Comparison of ENCODE assay signal across 15 cellular contexts in genomic region chr12:32435921-32436710, GRCh38. TPM values are rescaled to one million over a fixed set of nuclear protein-coding genes. Genes with fewer than 3 reads are reported as not detected.
DNase-seq lines count a peak whose midpoint lies in the region; ATAC-seq and TF ChIP-seq lines count a peak whose summit lies in the region.
"Had no signal": no experiment of that assay in that cellular context is flagged by ENCODE, and none has a peak within 500 bp of the region (broad histone marks: within the 10 kb centered on the region; RNA-seq: fewer than 3 reads in every experiment).

No MANE protein-coding gene starts in this region.

- H3K36me3 Mint-ChIP-seq in H9 (ENCODE audit: insufficient read depth in 1 of 3, low read depth in 3 of 3) = peaks cover 5 to 28% (median 14%) of the 10 kb centered on the region in 3 experiments; a peak in 5 of 7 replicates
- 0 out of 2 replicates have a peak, but pooled peaks cover 4% of the 10 kb centered on the region for H3K36me3 Mint-ChIP-seq in WTC11
- H3K36me3 Mint-ChIP-seq: activated naive CD4-positive, alpha-beta T cell treated with anti-CD3 and anti-CD28 coated beads, Interleukin-2, amount 50 U/mL, for 24 hours; CD4-positive, alpha-beta memory T cell had no signal

- intact Hi-C loops in testis (cut with DNase I; ENCODE audit: low total_unique reads) = no loop called here

- H3K79me1 ChIP-seq in H9 (ENCODE audit: insufficient read depth, low read depth, low read length, poor library complexity, severe bottlenecking) = peaks cover 2% of the 10 kb centered on the region

- H3K27ac ChIP-seq in H9 (ENCODE audit: insufficient read length, low read depth, low read length) (no peak overlapping the region), testis (peak overlapping the region; percentile 14 to 35)
- H3K27ac ChIP-seq: gastrocnemius medialis had no signal

- H4K20me1 ChIP-seq in H9 (ENCODE audit: control insufficient read depth, insufficient read depth, insufficient read length) = peaks cover 3% of the 10 kb centered on the region

- H2BK12ac ChIP-seq in H9 (ENCODE audit: insufficient read length, low read depth, low read length) = no peak overlapping the region

- no peak overlapping the region for H3K14ac ChIP-seq in H9 (ENCODE audit: insufficient read depth, low read length)

- H3K4me1 ChIP-seq in H9 (ENCODE audit: insufficient read depth, low read length) (no peaks in the 10 kb centered on the region), testis (no peaks in the 10 kb centered on the region)

- no peak for TF ChIP-seq CTCF in H9 (conservative IDR thresholded peaks at IDR 0.05)
- TF ChIP-seq CTCF in WTC11 (IDR thresholded peaks at IDR 0.05) = no peak
- TF ChIP-seq CTCF in testis (IDR thresholded peaks at IDR 0.05) = no peak

- no peak overlapping the region for H3K9ac ChIP-seq in H9 (ENCODE audit: extremely low read depth, insufficient read length, low read length)

- peaks cover 12% of the 10 kb centered on the region; the same call in 1 of the 2 replicates for H3K79me2 ChIP-seq in H9 (ENCODE audit: insufficient read depth, low read length)

- no peaks in the 10 kb centered on the region for H3K23me2 ChIP-seq in H9 (ENCODE audit: insufficient read length, low read depth, low read length, poor library complexity, severe bottlenecking)

- no peak overlapping the region for H2AFZ ChIP-seq in H9 (ENCODE audit: low read length)

- H3K56ac ChIP-seq in H9 (ENCODE audit: insufficient read length, low read depth, low read length) = no peak overlapping the region

- no peak overlapping the region for H3K18ac ChIP-seq in H9 (ENCODE audit: insufficient read length, low read depth, low read length)

- H3K4me3 ChIP-seq in testis = no peak overlapping the region
- H3K4me3 ChIP-seq: gastrocnemius medialis, pancreas had no signal

- no peak for TF ChIP-seq POLR2A in testis (IDR thresholded peaks at IDR 0.05)

- H3K9me3 Mint-ChIP-seq in H9 (no peaks in the 10 kb centered on the region), WTC11 (no peaks in the 10 kb centered on the region)
- H3K9me3 Mint-ChIP-seq: activated naive CD4-positive, alpha-beta T cell treated with anti-CD3 and anti-CD28 coated beads, Interleukin-2, amount 50 U/mL, for 24 hours; stimulated activated naive CD8-positive, alpha-beta T cell treated with anti-CD3 and anti-CD28 coated beads, Interleukin-15, Interleukin-2, amounts not matched to agents 100 ng/mL and 50 ng/mL, for 24 hours; T-helper 1 cell treated with Interleukin-12 subunit alpha and Interleukin-12 subunit beta and Interleukin-4 antibody, amounts not matched to agents 30 μg/mL and 1 μg/mL, for 36 hours had no signal

- POLR2A ChIA-PET in WTC11 (lab: Charles Lee) = interaction anchor here (0.6 kb wide), 1 partner anchor 19 kb away, joined by 3 read pairs; no protein-coding TSS in a partner anchor

- CTCF ChIA-PET in WTC11 (lab: Charles Lee) = interaction anchor here (0.8 kb wide), 1 partner anchor 27 kb away, joined by 3 read pairs; no protein-coding TSS in a partner anchor

- WGBS in H9 (ENCODE audit: extremely low coverage, insufficient read length, low lambda C conversion rate) = no CpG with 5 or more reads among the region's 7 CpGs
- WGBS in testis, 2 donors = 41 to 62% methylated on average over 7 of the region's 7 CpGs

- H3K23ac ChIP-seq in H9 (ENCODE audit: insufficient read length, low read depth, low read length) = no peak overlapping the region

- no peak overlapping the region for H3K4me2 ChIP-seq in H9 (ENCODE audit: insufficient read depth, insufficient read length, low read length)

- no peak overlapping the region for H2BK5ac ChIP-seq in H9 (ENCODE audit: insufficient read length, low read length)

- no peak overlapping the region for H2AK5ac ChIP-seq in H9 (ENCODE audit: insufficient read length, low read length)

- H3K27me3 ChIP-seq in H9 (ENCODE audit: insufficient read depth, low read length) (no peaks in the 10 kb centered on the region), testis (no peaks in the 10 kb centered on the region)
- H3K27me3 ChIP-seq: gastrocnemius medialis, pancreas had no signal

- no peak overlapping the region for H4K5ac ChIP-seq in H9 (ENCODE audit: insufficient read length, low read depth, low read length)

- H2BK20ac ChIP-seq in H9 (ENCODE audit: low read depth, low read length, poor library complexity, severe bottlenecking) = no peak overlapping the region

- H3T11ph ChIP-seq in H9 (ENCODE audit: low read length) = no peak overlapping the region

- H3K36me3 ChIP-seq in testis (ENCODE audit: low read depth, missing control alignments) = no peaks in the 10 kb centered on the region
- H3K36me3 ChIP-seq: gastrocnemius medialis, pancreas had no signal

- H3K4me1 Mint-ChIP-seq in H9 (peaks cover 54% of the 10 kb centered on the region in 2 experiments), WTC11 (peaks cover 62% of the 10 kb centered on the region)
- H3K4me1 Mint-ChIP-seq: activated naive CD4-positive, alpha-beta T cell treated with anti-CD3 and anti-CD28 coated beads, Interleukin-2, amount 50 U/mL, for 24 hours; CD4-positive, alpha-beta memory T cell had no signal

- no peak overlapping the region for H4K91ac ChIP-seq in H9 (ENCODE audit: insufficient read length, low read depth, low read length)

- H3K27me3 Mint-ChIP-seq in H9 (ENCODE audit: low read depth) (no peaks in the 10 kb centered on the region), WTC11 (ENCODE audit: low read depth) (no peaks in the 10 kb centered on the region)
- H3K27me3 Mint-ChIP-seq: activated naive CD4-positive, alpha-beta T cell treated with anti-CD3 and anti-CD28 coated beads, Interleukin-2, amount 50 U/mL, for 24 hours had no signal

- H3K9me3 ChIP-seq in H9 (ENCODE audit: control insufficient read depth, low read depth, low read length) = no peaks in the 10 kb centered on the region
- no peaks in the 10 kb centered on the region for H3K9me3 ChIP-seq in testis
- H3K9me3 ChIP-seq: gastrocnemius medialis, pancreas had no signal

- H3K4ac ChIP-seq in H9 (ENCODE audit: low read depth, low read length) = no peak overlapping the region

- DNase-seq in H9 (no peak), WTC11 (ENCODE audit: low spot score) (no peak), kidney glomerular epithelial cell (lab: John Stamatoyannopoulos, UW) (peak; percentile 11), testis (no peak), RKO (ENCODE audit: low spot score) (no peak), NCI-H82 treated with DMSO at 0.1 percent for 48 hours (lab: John Stamatoyannopoulos, UW; ENCODE audit: unreplicated experiment) (no peak)
- DNase-seq: CD4-positive, alpha-beta memory T cell; gastrocnemius medialis; NCI-H187; pancreas; stimulated activated CD4-positive, alpha-beta T cell treated with anti-CD3 and anti-CD28 coated beads, Interleukin-12 subunit alpha, Interleukin-12 subunit beta, amount 100 ng/mL, for 4 hours had no signal

- H2BK15ac ChIP-seq in H9 (ENCODE audit: low read depth, low read length) = no peak overlapping the region

- H4K8ac ChIP-seq in H9 (replicated peaks; ENCODE audit: insufficient read length, low read depth, low read length) = no peak overlapping the region

- H3K27ac Mint-ChIP-seq in H9 (peak overlapping the region in 2 of 3 experiments; percentile 76 to 90; a peak in 4 of 7 replicates), WTC11 (peak overlapping the region; percentile 78)
- H3K27ac Mint-ChIP-seq: activated naive CD4-positive, alpha-beta T cell treated with anti-CD3 and anti-CD28 coated beads, Interleukin-2, amount 50 U/mL, for 24 hours; CD4-positive, alpha-beta memory T cell; stimulated activated naive CD8-positive, alpha-beta T cell treated with anti-CD3 and anti-CD28 coated beads, Interleukin-15, Interleukin-2, amounts not matched to agents 100 ng/mL and 50 ng/mL, for 24 hours; T-helper 1 cell treated with Interleukin-12 subunit alpha and Interleukin-12 subunit beta and Interleukin-4 antibody, amounts not matched to agents 30 μg/mL and 1 μg/mL, for 36 hours had no signal

- H3K4me3 Mint-ChIP-seq in H9 (no peak overlapping the region), WTC11 (no peak overlapping the region)
- H3K4me3 Mint-ChIP-seq: activated naive CD4-positive, alpha-beta T cell treated with anti-CD3 and anti-CD28 coated beads, Interleukin-2, amount 50 U/mL, for 24 hours; CD4-positive, alpha-beta memory T cell; stimulated activated naive CD8-positive, alpha-beta T cell treated with anti-CD3 and anti-CD28 coated beads, Interleukin-15, Interleukin-2, amounts not matched to agents 100 ng/mL and 50 ng/mL, for 24 hours; T-helper 1 cell treated with Interleukin-12 subunit alpha and Interleukin-12 subunit beta and Interleukin-4 antibody, amounts not matched to agents 30 μg/mL and 1 μg/mL, for 36 hours had no signal

- ATAC-seq in WTC11 (no peak), HG02884 (IDR thresholded peaks at IDR 0.05; ENCODE audit: unreplicated experiment) (no peak)

- no peak overlapping the region for H2BK120ac ChIP-seq in H9 (ENCODE audit: low read depth, low read length, poor library complexity, severe bottlenecking)

TF ChIP-seq in WTC11, 78 proteins besides CTCF, POLR2A, EP300 and RAD21:
- TF ChIP-seq OVOL2 (CRISPR knock-in tag; IDR thresholded peaks at IDR 0.05; ENCODE audit: borderline replicate concordance) (no peak), ZNF512 (CRISPR knock-in tag; IDR thresholded peaks at IDR 0.05; ENCODE audit: borderline replicate concordance) (no peak)

RNA-seq across cellular contexts. Expression of gene FGD4, which starts 36.8 kb away (rescaled TPM):
- total RNA-seq in H9 (2021) (53.9 and 54.3 TPM in 2 replicates), WTC11 (2021) (32.8 to 39.7 TPM (median 35.7 TPM) in 3 replicates), testis (10 to 100 TPM; 74.9 to 90.2 TPM)
- 51.0 TPM for polyA plus RNA-seq in testis (ENCODE audit: insufficient read depth, low read depth, low replicate concordance)
